ENCODE assay signal across 8 cellular contexts in genomic region chr13:95404141-95404882, GRCh38.
DNase-seq lines count a peak whose midpoint lies in the region; ATAC-seq, FAIRE-seq and TF ChIP-seq lines count a peak whose summit lies in the region.

No MANE protein-coding gene starts in this region.

- peak; percentile 98 for TF ChIP-seq CTCF in D721Med (IDR thresholded peaks at IDR 0.05; ENCODE audit: insufficient read depth, missing control alignments)
- peak; percentile 98 for TF ChIP-seq CTCF in PC-9 (conservative IDR thresholded peaks at IDR 0.05)
- TF ChIP-seq CTCF in esophagus squamous epithelium (IDR thresholded peaks at IDR 0.05): peak; percentile 86 to 95 (median 92)

- no peaks in the 10 kb centered on the region for H4K20me1 ChIP-seq in PC-9 (ENCODE audit: insufficient read depth)

- TF ChIP-seq POLR2A in esophagus squamous epithelium (IDR thresholded peaks at IDR 0.05): no peak

- H3F3A ChIP-seq in PC-9 (ENCODE audit: insufficient read depth, low read depth): no peaks in the 10 kb centered on the region

- peak overlapping the region; percentile 92 for H3K4me3 Mint-ChIP-seq in activated T-cell treated with anti-CD3 and anti-CD28 coated beads, Interleukin-2, amount 50 U/mL, for 4 hours

- peak; percentile 79 for DNase-seq in D721Med (ENCODE audit: insufficient read length, low spot score)
- DNase-seq in HT1080 (ENCODE audit: low read depth): peak; percentile 66
- DNase-seq in PC-9: peak; percentile 82 to 83
- peak; percentile 72 for DNase-seq in activated T-cell treated with anti-CD3 and anti-CD28 coated beads, Interleukin-2, amount 50 U/mL, for 4 hours
- DNase-seq in esophagus squamous epithelium (lab: John Stamatoyannopoulos, UW): peak; percentile 4
- DNase-seq in stimulated activated CD8-positive, alpha-beta memory T cell treated with anti-CD3 and anti-CD28 coated beads, Interleukin-4, amount 100 ng/mL, for 48 hours: peak; percentile 85

- H3K36me3 ChIP-seq in PC-9 (ENCODE audit: low read depth) (no peaks in the 10 kb centered on the region), esophagus squamous epithelium (no peaks in the 10 kb centered on the region), muscle layer of colon (ENCODE audit: insufficient read depth, low read length) (no peaks in the 10 kb centered on the region)

- H3K4me1 ChIP-seq in PC-9 (replicated peaks; ENCODE audit: insufficient read depth) (peaks cover 8% of the 10 kb centered on the region), esophagus squamous epithelium (peaks cover 0 to 14% (median 4%) of the 10 kb centered on the region in 3 donors), muscle layer of colon (ENCODE audit: insufficient read depth, low read length) (peaks cover 8% of the 10 kb centered on the region)

- H3K9me3 ChIP-seq in PC-9 (ENCODE audit: insufficient read depth, low read depth): no peaks in the 10 kb centered on the region
- no peaks in the 10 kb centered on the region for H3K9me3 ChIP-seq in esophagus squamous epithelium
- no peaks in the 10 kb centered on the region for H3K9me3 ChIP-seq in muscle layer of colon (ENCODE audit: low read length)

- H3K36me3 Mint-ChIP-seq in activated T-cell treated with anti-CD3 and anti-CD28 coated beads, Interleukin-2, amount 50 U/mL, for 4 hours (ENCODE audit: insufficient read depth): no peaks in the 10 kb centered on the region

- H3K4me3 ChIP-seq in PC-9 (no peak overlapping the region), esophagus squamous epithelium (peak overlapping the region; percentile 9 to 58 (median 35)), muscle layer of colon (ENCODE audit: low read depth in 1 of 2, low read length in 2 of 2) (peak overlapping the region; percentile 30 to 63)

- H3K9me2 ChIP-seq in PC-9 (ENCODE audit: insufficient read depth): no peaks in the 10 kb centered on the region

- CTCF ChIA-PET in PC-9 (lab: Charles Lee): interaction anchor here (0.6 to 1.7 kb wide), 14 partner anchors 12 to 1556 kb away, joined by 3 to 18 read pairs (median 4); no protein-coding TSS in a partner anchor

- no peaks in the 10 kb centered on the region for H3K79me2 ChIP-seq in PC-9 (ENCODE audit: low read depth)

- no peaks in the 10 kb centered on the region for H3K9me3 Mint-ChIP-seq in activated T-cell treated with anti-CD3 and anti-CD28 coated beads, Interleukin-2, amount 50 U/mL, for 4 hours

- H3K4me1 Mint-ChIP-seq in activated T-cell treated with anti-CD3 and anti-CD28 coated beads, Interleukin-2, amount 50 U/mL, for 4 hours (ENCODE audit: low read depth): peaks cover 8% of the 10 kb centered on the region

- POLR2A ChIA-PET in PC-9 (lab: Charles Lee; ENCODE audit: unreplicated experiment): interaction anchor here (0.5 kb wide), 1 partner anchor 377 kb away, joined by 3 read pairs; no protein-coding TSS in a partner anchor

- H3K9ac ChIP-seq in muscle layer of colon (ENCODE audit: low read length): no peak overlapping the region

- H2AFZ ChIP-seq in PC-9: no peak overlapping the region

- H3K27me3 ChIP-seq in PC-9 (ENCODE audit: insufficient read depth, low read depth): no peaks in the 10 kb centered on the region
- H3K27me3 ChIP-seq in esophagus squamous epithelium: peaks cover 0 to 9% (median 0%) of the 10 kb centered on the region in 4 donors
- no peaks in the 10 kb centered on the region for H3K27me3 ChIP-seq in muscle layer of colon (ENCODE audit: control insufficient read depth in 1 of 2, insufficient read depth in 2 of 2, low read length in 2 of 2)

- BruUV-seq in PC-9 (replicated peaks; lab: Mats Ljungman, UMichigan): no TSS peak

- H3K4me2 ChIP-seq in PC-9: peak overlapping the region; percentile 32

- peaks cover 14% of the 10 kb centered on the region for H3K27me3 Mint-ChIP-seq in activated T-cell treated with anti-CD3 and anti-CD28 coated beads, Interleukin-2, amount 50 U/mL, for 4 hours (ENCODE audit: low read depth)

- FAIRE-seq in D721Med (lab: Jason Lieb, UNC): no peak

- intact Hi-C loops in PC-9 (cut with micrococcal nuclease; ENCODE audit: unreplicated experiment): loop anchor here (1.0 to 10.0 kb wide), 7 partner anchors 24 to 782 kb away; no protein-coding TSS in a partner anchor
- intact Hi-C loops in esophagus squamous epithelium (cut with DNase I): loop anchor here (5.0 kb wide), 1 partner anchor 212 kb away; no protein-coding TSS in a partner anchor

- H3K27ac ChIP-seq in PC-9: no peak overlapping the region
- no peak overlapping the region for H3K27ac ChIP-seq in esophagus squamous epithelium
- no peak overlapping the region for H3K27ac ChIP-seq in muscle layer of colon (ENCODE audit: low read depth, low read length)

- peak; percentile 95 for ATAC-seq in GM21390 (IDR thresholded peaks at IDR 0.05; ENCODE audit: unreplicated experiment)
- ATAC-seq in activated T-cell treated with anti-CD3 and anti-CD28 coated beads, Interleukin-2, amount 50 U/mL, for 4 hours: peak; percentile 86 to 87

- WGBS in esophagus squamous epithelium, 2 donors: 5 to 10% methylated on average over 24 of the region's 24 CpGs

Comparison
In these comparisons a context has a peak if more than half of its experiments do, and no peak if none do; other contexts are left out.
1. DNase-seq: peak in every context shown above with its lines; median percentile 85 in stimulated activated CD8-positive, alpha-beta memory T cell treated with anti-CD3 and anti-CD28 coated beads, Interleukin-4, amount 100 ng/mL, for 48 hours; 82 in PC-9; 79 in D721Med; 72 in activated T-cell treated with anti-CD3 and anti-CD28 coated beads, Interleukin-2, amount 50 U/mL, for 4 hours; 66 in HT1080; 4 in esophagus squamous epithelium.